33 cellular contexts compared by ENCODE assay signal in the genomic region with DNA sequence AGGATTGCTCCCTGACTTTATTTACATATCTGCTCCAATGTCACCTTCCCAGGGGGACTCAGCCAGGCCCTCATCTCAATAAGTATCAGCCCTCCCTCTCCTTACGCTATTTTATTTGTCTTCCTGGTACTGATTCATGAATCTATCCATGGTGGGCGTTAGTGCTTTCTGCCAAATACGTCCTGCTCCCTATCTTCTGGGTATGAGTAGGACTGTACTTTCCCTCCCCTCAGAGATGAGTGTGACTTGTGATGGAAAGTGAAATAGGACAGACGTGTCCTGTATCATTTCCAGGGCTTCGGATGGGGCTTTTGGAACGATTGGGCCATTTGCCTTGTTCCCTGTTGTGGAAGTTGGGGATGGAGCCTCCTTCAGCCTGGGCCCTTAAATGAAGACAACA. TPM values are rescaled to one million over a fixed set of nuclear protein-coding genes. Genes with fewer than 3 reads are reported as not detected.
"Had no signal": no experiment of that assay in that cellular context is flagged by ENCODE, and none has a peak within 500 bp of the region (broad histone marks: within the 10 kb centered on the region; RNA-seq: fewer than 3 reads in every experiment).

No MANE protein-coding gene starts in this region.

- H3K9me3 Mint-ChIP-seq: activated T-helper 1 cell treated with anti-CD3 and anti-CD28 coated beads, Interleukin-12 subunit alpha, Interleukin-12 subunit beta, Interleukin-2, Interleukin-4 antibody, amounts not matched to agents 30 ng/mL and 10 ng/mL and 1 ng/mL, durations not matched to agents 14 hours and 24 hours and 36 hours; central memory CD8-positive, alpha-beta T cell had no signal

- ATAC-seq: activated CD8-positive, alpha-beta memory T cell treated with anti-CD3 and anti-CD28 coated beads, Interleukin-2, amount 10 ng/mL, durations not matched to agents 7 days and 5 days; activated CD8-positive, alpha-beta T cell treated with anti-CD3 and anti-CD28 coated beads, Interleukin-2, amount 10 ng/mL, durations not matched to agents 7 days and 5 days; effector memory CD8-positive, alpha-beta T cell; gastroesophageal sphincter had no signal

- H3K4me1 Mint-ChIP-seq: activated CD4-positive, alpha-beta T cell treated with anti-CD3 and anti-CD28 coated beads, Interleukin-2, amount 10 ng/mL, durations not matched to agents 24 days and 14 days; activated CD8-positive, alpha-beta memory T cell treated with anti-CD3 and anti-CD28 coated beads, Interleukin-2, amount 10 ng/mL, durations not matched to agents 7 days and 5 days; activated naive CD8-positive, alpha-beta T cell treated with anti-CD3 and anti-CD28 coated beads, Interleukin-2, amount 10 ng/mL, durations not matched to agents 7 days and 5 days; central memory CD8-positive, alpha-beta T cell had no signal

- H3K4me3 ChIP-seq: ascending aorta, esophagus squamous epithelium, gastroesophageal sphincter had no signal

- H3K27ac Mint-ChIP-seq: activated CD4-positive, alpha-beta memory T cell treated with anti-CD3 and anti-CD28 coated beads for 36 hours; activated CD4-positive, alpha-beta T cell treated with anti-CD3 and anti-CD28 coated beads, Interleukin-2, amount 10 ng/mL, durations not matched to agents 24 days and 14 days; activated CD8-positive, alpha-beta memory T cell treated with anti-CD3 and anti-CD28 coated beads, Interleukin-2, amount 10 ng/mL, durations not matched to agents 7 days and 5 days; activated CD8-positive, alpha-beta T cell treated with anti-CD3 and anti-CD28 coated beads, Interleukin-2, amount 10 ng/mL, durations not matched to agents 7 days and 5 days; activated naive CD4-positive, alpha-beta T cell treated with anti-CD3 and anti-CD28 coated beads, Interleukin-2, amount 10 ng/mL, durations not matched to agents 7 days and 5 days; activated naive CD4-positive, alpha-beta T cell treated with anti-CD3 and anti-CD28 coated beads, Interleukin-2, amount 50 U/mL, for 72 hours; activated naive CD8-positive, alpha-beta T cell treated with anti-CD3 and anti-CD28 coated beads, Interleukin-2, amount 10 ng/mL, durations not matched to agents 7 days and 5 days; activated T-helper 1 cell treated with anti-CD3 and anti-CD28 coated beads, Interleukin-12 subunit alpha, Interleukin-12 subunit beta, Interleukin-2, Interleukin-4 antibody, amounts not matched to agents 30 ng/mL and 10 ng/mL and 1 ng/mL, durations not matched to agents 14 hours and 24 hours and 36 hours; effector memory CD8-positive, alpha-beta T cell; WTC11 had no signal

- H3K27ac ChIP-seq: ascending aorta, brain microvascular endothelial cell, esophagus squamous epithelium, gastroesophageal sphincter, VCaP had no signal

- H3K36me3 ChIP-seq: ascending aorta, brain microvascular endothelial cell, esophagus squamous epithelium, gastroesophageal sphincter had no signal

- H3K4me3 Mint-ChIP-seq: activated CD4-positive, alpha-beta memory T cell treated with anti-CD3 and anti-CD28 coated beads for 36 hours; activated CD4-positive, alpha-beta T cell treated with anti-CD3 and anti-CD28 coated beads, Interleukin-2, amount 10 ng/mL, durations not matched to agents 24 days and 14 days; activated CD8-positive, alpha-beta memory T cell treated with anti-CD3 and anti-CD28 coated beads, Interleukin-2, amount 10 ng/mL, durations not matched to agents 7 days and 5 days; activated CD8-positive, alpha-beta T cell treated with anti-CD3 and anti-CD28 coated beads, Interleukin-2, amount 10 ng/mL, durations not matched to agents 7 days and 5 days; activated naive CD4-positive, alpha-beta T cell treated with anti-CD3 and anti-CD28 coated beads, Interleukin-2, amount 10 ng/mL, durations not matched to agents 7 days and 5 days; activated naive CD8-positive, alpha-beta T cell treated with anti-CD3 and anti-CD28 coated beads, Interleukin-2, amount 10 ng/mL, durations not matched to agents 7 days and 5 days; activated T-helper 1 cell treated with anti-CD3 and anti-CD28 coated beads, Interleukin-12 subunit alpha, Interleukin-12 subunit beta, Interleukin-2, Interleukin-4 antibody, amounts not matched to agents 30 ng/mL and 10 ng/mL and 1 ng/mL, durations not matched to agents 14 hours and 24 hours and 36 hours; central memory CD8-positive, alpha-beta T cell; effector memory CD8-positive, alpha-beta T cell; WTC11 had no signal

- H3K9me3 ChIP-seq: ascending aorta had no signal

- H3K36me3 Mint-ChIP-seq: activated CD4-positive, alpha-beta memory T cell treated with anti-CD3 and anti-CD28 coated beads for 36 hours; activated CD8-positive, alpha-beta memory T cell treated with anti-CD3 and anti-CD28 coated beads, Interleukin-2, amount 10 ng/mL, durations not matched to agents 7 days and 5 days; activated naive CD4-positive, alpha-beta T cell treated with anti-CD3 and anti-CD28 coated beads, Interleukin-2, amount 10 ng/mL, durations not matched to agents 7 days and 5 days; activated naive CD8-positive, alpha-beta T cell treated with anti-CD3 and anti-CD28 coated beads, Interleukin-2, amount 10 ng/mL, durations not matched to agents 7 days and 5 days; WTC11 had no signal

- DNase-seq: activated CD4-positive, alpha-beta memory T cell treated with anti-CD3 and anti-CD28 coated beads for 36 hours; activated CD4-positive, alpha-beta T cell treated with anti-CD3 and anti-CD28 coated beads for 1 hour; activated CD4-positive, alpha-beta T cell treated with anti-CD3 and anti-CD28 coated beads, Interleukin-2, amount 10 ng/mL, durations not matched to agents 24 days and 14 days; activated CD8-positive, alpha-beta memory T cell treated with anti-CD3 and anti-CD28 coated beads, Interleukin-2, amount 10 ng/mL, durations not matched to agents 7 days and 5 days; activated CD8-positive, alpha-beta memory T cell treated with anti-CD3 and anti-CD28 coated beads, Interleukin-2, amount 50 U/mL, for 4 hours; activated CD8-positive, alpha-beta T cell treated with anti-CD3 and anti-CD28 coated beads, Interleukin-2, amount 10 ng/mL, durations not matched to agents 7 days and 5 days; activated gamma-delta T cell; activated naive CD4-positive, alpha-beta T cell; activated naive CD4-positive, alpha-beta T cell treated with anti-CD3 and anti-CD28 coated beads, Interleukin-2, amount 10 ng/mL, durations not matched to agents 7 days and 5 days; activated naive CD8-positive, alpha-beta T cell treated with anti-CD3 and anti-CD28 coated beads, Interleukin-2, amount 10 ng/mL, durations not matched to agents 7 days and 5 days; activated T-cell treated with anti-CD3 and anti-CD28 coated beads, Interleukin-2, amount 50 U/mL, for 1 hour; activated T-cell treated with anti-CD3 and anti-CD28 coated beads, Interleukin-2, amount 50 U/mL, for 48 hours; brain microvascular endothelial cell; cortex of kidney; dermis blood vessel endothelial cell; effector CD4-positive, alpha-beta T cell; effector memory CD8-positive, alpha-beta T cell; erythroblast; esophagus squamous epithelium; foreskin melanocyte; T-helper 2 cell had no signal

- H3K27me3 ChIP-seq: ascending aorta had no signal

RNA-seq across cellular contexts. Expression of a gene that starts 47.5 kb away (rescaled TPM):
- total RNA-seq: activated CD4-positive, alpha-beta T cell treated with anti-CD3 and anti-CD28 coated beads, Interleukin-2, amount 10 ng/mL, durations not matched to agents 24 days and 14 days; activated CD8-positive, alpha-beta memory T cell treated with anti-CD3 and anti-CD28 coated beads, Interleukin-2, amount 10 ng/mL, durations not matched to agents 7 days and 5 days; activated naive CD8-positive, alpha-beta T cell treated with anti-CD3 and anti-CD28 coated beads, Interleukin-2, amount 10 ng/mL, durations not matched to agents 7 days and 5 days; activated T-helper 1 cell treated with anti-CD3 and anti-CD28 coated beads, Interleukin-12 subunit alpha, Interleukin-12 subunit beta, Interleukin-2, Interleukin-4 antibody, amounts not matched to agents 30 ng/mL and 10 ng/mL and 1 ng/mL, durations not matched to agents 14 hours and 24 hours and 36 hours; bronchial epithelial cell; dermis blood vessel endothelial cell; fibroblast of villous mesenchyme; glomerular endothelial cell; T-helper 1 cell treated with Interleukin-12 subunit alpha and Interleukin-12 subunit beta and Interleukin-4 antibody, amounts not matched to agents 30 ng/mL and 1 ng/mL, for 36 hours had no signal
- polyA plus RNA-seq: fibroblast of lung had no signal
